In genomic region chr1:17950728-17951127, GRCh38 we compare ENCODE assay signal across 20 cellular contexts.
DNase-seq lines count a peak whose midpoint lies in the region; ATAC-seq, FAIRE-seq and TF ChIP-seq lines count a peak whose summit lies in the region.
"Had no signal": no experiment of that assay in that cellular context is flagged by ENCODE, and none has a peak within 500 bp of the region (broad histone marks: within the 10 kb centered on the region; RNA-seq: fewer than 3 reads in every experiment).

No MANE protein-coding gene starts in this region.

- peak; percentile 17 for TF ChIP-seq CTCF in GM06990 (IDR thresholded peaks at IDR 0.05; ENCODE audit: insufficient read depth, low read length, poor library complexity, severe bottlenecking)
- no peak; a peak in 1 of 6 replicates for TF ChIP-seq CTCF in K562 (IDR thresholded peaks at IDR 0.05 in 2 of 3, conservative IDR thresholded peaks at IDR 0.05 in 1 of 3; ENCODE audit: insufficient read depth in 2 of 3, low read depth in 1 of 3, low read length in 3 of 3)
- no peak for TF ChIP-seq CTCF in ovary (IDR thresholded peaks at IDR 0.05)

- in situ Hi-C loops in K562 (cut with MboI) = no loop called here

- H3K9ac ChIP-seq in K562 (ENCODE audit: insufficient read depth in 1 of 2, low read depth in 2 of 2, low read length in 2 of 2) (no peak overlapping the region), neuronal stem cell (ENCODE audit: low read depth, low read length, poor library complexity) (peak overlapping the region; percentile 46)

- no peaks in the 10 kb centered on the region for H3K79me2 ChIP-seq in K562 (ENCODE audit: control insufficient read depth, insufficient read depth, low read length)

- H3K79me1 ChIP-seq in neuronal stem cell (ENCODE audit: low read depth, low read length) = no peaks in the 10 kb centered on the region

- no peak overlapping the region for H3K4me3 ChIP-seq in GM06990 (replicated peaks; ENCODE audit: low read depth, low read length)
- H3K4me3 ChIP-seq in K562 = no peak overlapping the region
- H3K4me3 ChIP-seq in neuronal stem cell (ENCODE audit: low read length in 2 of 2) = no peak overlapping the region
- H3K4me3 ChIP-seq in ovary = no peak overlapping the region

- no peak overlapping the region for H2BK5ac ChIP-seq in neuronal stem cell (ENCODE audit: low read length)

- no peak for FAIRE-seq in RCC 7860 (lab: Jason Lieb, UNC)
- no peak for FAIRE-seq in K562 (lab: Jason Lieb, UNC)
- FAIRE-seq: A204.1, D721Med, HTR-8/SVneo had no signal

- peak overlapping the region; percentile 18 for H2AK5ac ChIP-seq in neuronal stem cell (ENCODE audit: low read depth, low read length)

- POLR2A ChIA-PET in K562 (lab: Yijun Ruan, JAX) = interaction anchor here (0.7 kb wide), 1 partner anchor 52 kb away, joined by 3 read pairs; no protein-coding TSS in a partner anchor

- H2BK120ac ChIP-seq in neuronal stem cell (ENCODE audit: low read depth, low read length) = no peak overlapping the region

- H4K20me1 ChIP-seq in K562 (replicated peaks; ENCODE audit: control insufficient read depth, insufficient read depth, low read length) = 0 out of 2 replicates have a peak, but pooled peaks cover 4% of the 10 kb centered on the region

- intact Hi-C loops in K562 (cut with micrococcal nuclease) = no loop called here
- intact Hi-C loops in ovary (cut with DNase I) = no loop called here

- H3K4me2 ChIP-seq in K562 (ENCODE audit: insufficient read depth, low read length) (no peak overlapping the region), neuronal stem cell (ENCODE audit: insufficient read depth, low read length, poor library complexity, severe bottlenecking) (no peak overlapping the region)

- H3K27me3 ChIP-seq in GM06990 (replicated peaks; ENCODE audit: control insufficient read depth, insufficient read depth, low read length) = no peaks in the 10 kb centered on the region; the same call in none of the 2 replicates
- peaks cover 5 to 39% of the 10 kb centered on the region in 2 experiments; a peak in 4 of 5 replicates for H3K27me3 ChIP-seq in K562 (ENCODE audit: control insufficient read depth in 2 of 2, insufficient read depth in 2 of 2, low read length in 2 of 2)
- peaks cover 0 to 5% (median 0%) of the 10 kb centered on the region in 3 experiments for H3K27me3 ChIP-seq in neuronal stem cell (ENCODE audit: control insufficient read depth in 3 of 3, insufficient read depth in 3 of 3, low read depth in 1 of 3, low read length in 3 of 3)
- H3K27me3 ChIP-seq in ovary = no peaks in the 10 kb centered on the region
- H3K27me3 ChIP-seq: BE2C had no signal

- H2BK12ac ChIP-seq in neuronal stem cell (ENCODE audit: low read length) = no peak overlapping the region

- DNase-seq in GM06990 (ENCODE audit: extremely low read depth, insufficient read length) (no peak), RCC 7860 (ENCODE audit: low spot score) (peak; percentile 7), K562 (ENCODE audit: extremely low read depth in 1 of 4, low spot score in 3 of 4) (no peak), neuronal stem cell (ENCODE audit: low spot score) (no peak), ovary (no peak), NCI-H748 treated with DMSO at 0.1 percent for 48 hours (lab: John Stamatoyannopoulos, UW) (no peak)
- DNase-seq: ACHN; BE2C; C1 segment of cervical spinal cord; Caco-2; CD4-positive, alpha-beta T cell; GDM1; GOT3; H9; KG1 had no signal

- H3K23ac ChIP-seq in neuronal stem cell (ENCODE audit: low read depth, low read length, poor library complexity) = peak overlapping the region; percentile 62

- ATAC-seq in K562 (peak; percentile 49; the same call in 2 of the 3 replicates), HG02981 (IDR thresholded peaks at IDR 0.05; ENCODE audit: unreplicated experiment) (no peak)

- H2AFZ ChIP-seq in K562 (ENCODE audit: low read depth, low read length) (no peak overlapping the region), neuronal stem cell (ENCODE audit: low read length) (no peak overlapping the region)

- under 1% methylated on average over 12 of the region's 12 CpGs for WGBS in K562 (ENCODE audit: insufficient coverage, low coverage, missing lambda C conversion rate)
- no CpG with 5 or more reads among the region's 12 CpGs for WGBS in neuronal stem cell (ENCODE audit: extremely low coverage in 2 of 2, insufficient read length in 2 of 2, insufficient replicate concordance in 1 of 2), 2 donors
- 64 to 77% (median 64%) methylated on average over 12 of the region's 12 CpGs for WGBS in ovary, 3 donors

- no peak for TF ChIP-seq RAD21 in K562 (CRISPR knock-in tag; conservative IDR thresholded peaks at IDR 0.05 in 1 of 2, IDR thresholded peaks at IDR 0.05 in 1 of 2)

- no peak for TF ChIP-seq EP300 in K562 (IDR thresholded peaks at IDR 0.05; ENCODE audit: low read length)
- TF ChIP-seq EP300 in ovary (IDR thresholded peaks at IDR 0.05) = no peak

- no peaks in the 10 kb centered on the region for H3K36me3 ChIP-seq in GM06990 (ENCODE audit: control insufficient read depth, insufficient read depth, low read length)
- H3K36me3 ChIP-seq in K562 (ENCODE audit: control insufficient read depth, insufficient read depth, low read length) = no peaks in the 10 kb centered on the region
- no peaks in the 10 kb centered on the region for H3K36me3 ChIP-seq in neuronal stem cell (replicated peaks in 1 of 2; ENCODE audit: control insufficient read depth in 2 of 2, insufficient read depth in 2 of 2, low read length in 2 of 2)
- no peaks in the 10 kb centered on the region for H3K36me3 ChIP-seq in ovary
- H3K36me3 ChIP-seq: BE2C had no signal

- no peak overlapping the region for H4K8ac ChIP-seq in neuronal stem cell (ENCODE audit: low read depth, low read length)

- H2BK15ac ChIP-seq in neuronal stem cell (ENCODE audit: low read length) = no peak overlapping the region

- H3K27ac ChIP-seq in K562 (ENCODE audit: extremely low read depth, low read depth, low read length) = no peak overlapping the region
- no peak overlapping the region for H3K27ac ChIP-seq in neuronal stem cell (replicated peaks; ENCODE audit: low read length)
- no peak overlapping the region for H3K27ac ChIP-seq in ovary
- H3K27ac ChIP-seq: HL-60 had no signal

- H3K14ac ChIP-seq in neuronal stem cell (ENCODE audit: low read length) = no peak overlapping the region

- no peaks in the 10 kb centered on the region for H3K4me1 ChIP-seq in K562 (replicated peaks in 1 of 2; ENCODE audit: control insufficient read depth in 2 of 2, insufficient read depth in 2 of 2, low read length in 2 of 2)
- peaks cover 0 to 14% of the 10 kb centered on the region in 2 donors for H3K4me1 ChIP-seq in neuronal stem cell (ENCODE audit: control insufficient read depth in 2 of 2, insufficient read depth in 1 of 2, low read depth in 1 of 2, low read length in 2 of 2)
- no peaks in the 10 kb centered on the region for H3K4me1 ChIP-seq in ovary (ENCODE audit: insufficient read depth)
- H3K4me1 ChIP-seq: BE2C, Caco-2 had no signal

- no peak for TF ChIP-seq POLR2A in K562 (conservative IDR thresholded peaks at IDR 0.05)
- TF ChIP-seq POLR2A in ovary (IDR thresholded peaks at IDR 0.05) = no peak

- H3K9me3 ChIP-seq in K562 (replicated peaks; ENCODE audit: control insufficient read depth, insufficient read depth, low read depth, low read length) (no peaks in the 10 kb centered on the region), neuronal stem cell (replicated peaks in 1 of 2; ENCODE audit: control insufficient read depth in 2 of 2, insufficient read depth in 1 of 2, low read depth in 1 of 2, low read length in 2 of 2) (no peaks in the 10 kb centered on the region), ovary (no peaks in the 10 kb centered on the region)
- H3K9me3 ChIP-seq: BE2C, Caco-2 had no signal

- CTCF ChIA-PET in K562 (lab: Yijun Ruan, JAX; ENCODE audit: low intra/inter-chr PET ratio) = no interaction called here

- H4K91ac ChIP-seq in neuronal stem cell (ENCODE audit: low read depth, low read length, poor library complexity) = no peak overlapping the region

- H3K4ac ChIP-seq in neuronal stem cell (ENCODE audit: low read length) = no peak overlapping the region

- peak overlapping the region; percentile 46 for H3K18ac ChIP-seq in neuronal stem cell (ENCODE audit: low read length)

- no TSS peak for BruUV-seq in K562 (replicated peaks; lab: Mats Ljungman, UMichigan)

- no peaks in the 10 kb centered on the region for H3K9me1 ChIP-seq in K562 (ENCODE audit: control insufficient read depth, insufficient read depth, low read length)

TF ChIP-seq in K562, 482 proteins besides CTCF, POLR2A, EP300 and RAD21:
- TF ChIP-seq PREB (CRISPR knock-in tag; IDR thresholded peaks at IDR 0.05) = no peak
TF ChIP-seq in K562: peak in this region for 0.
